ENCODE assay signal across 8 cellular contexts in the genomic region with DNA sequence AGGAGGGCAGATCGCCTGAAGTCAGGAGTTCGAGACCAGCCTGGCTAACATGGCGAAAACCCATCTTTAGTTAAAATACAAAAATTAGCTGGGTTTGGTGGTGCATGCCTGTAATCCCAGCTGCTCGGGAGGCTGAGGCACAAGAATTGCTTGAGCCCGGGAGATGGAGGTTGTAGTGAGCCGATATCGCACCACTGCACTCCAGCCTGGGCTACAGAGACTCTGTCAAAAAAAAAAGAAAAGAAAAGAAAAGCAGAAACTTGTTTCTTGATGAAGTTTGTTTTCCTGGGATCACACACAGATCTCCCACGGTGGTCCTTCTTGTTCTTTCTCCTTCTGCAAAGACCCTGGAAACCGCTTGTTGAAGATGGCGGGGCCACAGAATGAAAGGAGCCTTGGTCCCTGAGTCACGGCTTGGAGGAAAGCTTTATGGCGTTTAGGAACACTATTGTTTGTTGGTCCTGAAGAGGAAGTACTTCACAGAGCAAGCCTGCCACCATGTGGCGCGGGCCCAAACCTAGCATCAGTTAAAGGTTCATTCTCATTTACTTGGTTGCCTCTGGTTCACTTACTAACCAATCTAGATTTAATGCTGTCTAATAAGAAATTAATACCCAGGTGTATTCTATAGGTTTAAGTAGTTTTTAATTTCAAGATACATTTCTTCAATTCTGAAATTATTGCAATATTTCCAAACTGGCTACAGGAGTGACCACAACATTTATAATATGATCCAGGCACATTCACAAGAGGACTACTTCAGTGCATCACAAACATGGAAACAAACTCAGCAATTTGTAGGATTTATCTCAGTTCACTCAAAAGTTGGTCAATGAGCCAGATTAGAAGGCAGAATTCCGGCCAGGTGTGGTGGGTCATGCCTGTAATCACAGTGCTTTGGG. TPM values are rescaled to one million over a fixed set of nuclear protein-coding genes. Genes with fewer than 3 reads are reported as not detected.
DNase-seq lines count a peak whose midpoint lies in the region; ATAC-seq and TF ChIP-seq lines count a peak whose summit lies in the region.

No MANE protein-coding gene starts in this region.

- H3K27me3 Mint-ChIP-seq in activated T-cell treated with anti-CD3 and anti-CD28 coated beads, Interleukin-2, amount 50 U/mL, for 24 hours: no peaks in the 10 kb centered on the region
- no peaks in the 10 kb centered on the region for H3K27me3 Mint-ChIP-seq in naive thymus-derived CD8-positive, alpha-beta T cell

- H3K9me3 Mint-ChIP-seq in activated T-cell treated with anti-CD3 and anti-CD28 coated beads, Interleukin-2, amount 50 U/mL, for 24 hours: peaks cover under 1% of the 10 kb centered on the region
- H3K9me3 Mint-ChIP-seq in naive thymus-derived CD8-positive, alpha-beta T cell: peaks cover 0 to 8% (median under 1%) of the 10 kb centered on the region in 9 donors

- no peaks in the 10 kb centered on the region for H3K36me3 ChIP-seq in Panc1 (ENCODE audit: control insufficient read depth, insufficient read depth, low read length)
- no peaks in the 10 kb centered on the region for H3K36me3 ChIP-seq in esophagus muscularis mucosa

- TF ChIP-seq CTCF in Panc1 (IDR thresholded peaks at IDR 0.05): peak; percentile 81
- peak; percentile 74 to 82 (median 76) for TF ChIP-seq CTCF in esophagus muscularis mucosa (IDR thresholded peaks at IDR 0.05)

- peak overlapping the region; percentile 89 for H3K27ac Mint-ChIP-seq in activated T-cell treated with anti-CD3 and anti-CD28 coated beads, Interleukin-2, amount 50 U/mL, for 24 hours
- peak overlapping the region in 9 of 10 donors; percentile 34 to 90 (median 83) for H3K27ac Mint-ChIP-seq in naive thymus-derived CD8-positive, alpha-beta T cell

- H3K9me3 ChIP-seq in Panc1 (ENCODE audit: control insufficient read depth, insufficient read depth, low read depth, low read length) (no peaks in the 10 kb centered on the region), esophagus muscularis mucosa (no peaks in the 10 kb centered on the region)

- peaks cover 3% of the 10 kb centered on the region; the same call in 1 of the 2 replicates for H3K4me1 ChIP-seq in Panc1 (ENCODE audit: control insufficient read depth, insufficient read depth, low read length)
- peaks cover 0 to 9% (median 0%) of the 10 kb centered on the region in 4 donors for H3K4me1 ChIP-seq in esophagus muscularis mucosa

- no peak for TF ChIP-seq POLR2A in esophagus muscularis mucosa (IDR thresholded peaks at IDR 0.05; ENCODE audit: low read depth)

- 33% methylated on average over 15 of the region's 15 CpGs for WGBS in esophagus muscularis mucosa

- in situ Hi-C loops in Panc1 (cut with HindIII; ENCODE audit: low pct_unique_long_range_greater_than_20kb, low sequenced_read_pairs): no loop called here

- DNase-seq in DMS79 (lab: John Stamatoyannopoulos, UW): peak; percentile 68
- peak; percentile 96 to 97 for DNase-seq in Kasumi-1 (lab: John Stamatoyannopoulos, UW)
- DNase-seq in Panc1 (ENCODE audit: low read depth, low spot score): peak; percentile 63
- DNase-seq in activated T-cell treated with anti-CD3 and anti-CD28 coated beads, Interleukin-2, amount 50 U/mL, for 24 hours: peak; percentile 84
- peak; percentile 95 for DNase-seq in esophagus muscularis mucosa (ENCODE audit: extremely low spot score)
- DNase-seq in naive thymus-derived CD8-positive, alpha-beta T cell: peak; percentile 59 to 87 (median 69)
- DNase-seq in stimulated activated CD8-positive, alpha-beta memory T cell treated with anti-CD3 and anti-CD28 coated beads, Interleukin-7, amount 100 ng/mL, for 48 hours (ENCODE audit: extremely low read depth in 1 of 2, low read depth in 1 of 2): peak; percentile 37 to 71

- no peaks in the 10 kb centered on the region for H3K36me3 Mint-ChIP-seq in activated T-cell treated with anti-CD3 and anti-CD28 coated beads, Interleukin-2, amount 50 U/mL, for 24 hours (ENCODE audit: low read depth)
- H3K36me3 Mint-ChIP-seq in naive thymus-derived CD8-positive, alpha-beta T cell: peaks cover 0 to 8% (median 6%) of the 10 kb centered on the region in 3 donors

- H3K4me1 Mint-ChIP-seq in activated T-cell treated with anti-CD3 and anti-CD28 coated beads, Interleukin-2, amount 50 U/mL, for 24 hours (ENCODE audit: low read depth): peaks cover 2% of the 10 kb centered on the region
- H3K4me1 Mint-ChIP-seq in naive thymus-derived CD8-positive, alpha-beta T cell: peaks cover 3 to 32% (median 5%) of the 10 kb centered on the region in 4 donors

- intact Hi-C loops in Panc1 (cut with micrococcal nuclease; ENCODE audit: unreplicated experiment): loop anchor here (1.0 to 10.0 kb wide), 2 partner anchors 162 to 306 kb away; a partner anchor contains a TSS
- intact Hi-C loops in esophagus muscularis mucosa (cut with DNase I): loop anchor here (5.0 to 10.0 kb wide), 2 partner anchors 162 to 305 kb away; a partner anchor contains a TSS

- H3K27me3 ChIP-seq in Panc1 (ENCODE audit: control insufficient read depth, insufficient read depth, low read length) (no peaks in the 10 kb centered on the region), esophagus muscularis mucosa (no peaks in the 10 kb centered on the region)

- no peak for TF ChIP-seq EP300 in esophagus muscularis mucosa (IDR thresholded peaks at IDR 0.05)

- POLR2A ChIA-PET in Panc1 (lab: Charles Lee): interaction anchor here (0.6 kb wide), 1 partner anchor 496 kb away, joined by 4 read pairs; no protein-coding TSS in a partner anchor
- POLR2A ChIA-PET in naive thymus-derived CD8-positive, alpha-beta T cell (lab: Charles Lee): interaction anchor here (0.5 to 1.5 kb wide), 3 partner anchors 21 to 311 kb away, joined by 3 to 6 read pairs (median 3); no protein-coding TSS in a partner anchor

- H3K4me3 ChIP-seq in Panc1 (ENCODE audit: low read depth in 2 of 2, low read length in 2 of 2): peak overlapping the region; percentile 26 to 51
- H3K4me3 ChIP-seq in esophagus muscularis mucosa: peak overlapping the region; percentile 32 to 48 (median 38)

- peak overlapping the region; percentile 73 for H3K4me3 Mint-ChIP-seq in activated T-cell treated with anti-CD3 and anti-CD28 coated beads, Interleukin-2, amount 50 U/mL, for 24 hours
- peak overlapping the region; percentile 78 to 92 (median 88) for H3K4me3 Mint-ChIP-seq in naive thymus-derived CD8-positive, alpha-beta T cell

- CTCF ChIA-PET in Panc1 (lab: Charles Lee): no interaction called here

- no TSS peak for BruUV-seq in Panc1 (replicated peaks; lab: Mats Ljungman, UMichigan)

- H3K27ac ChIP-seq in Panc1 (ENCODE audit: low read length) (peak overlapping the region; percentile 52), esophagus muscularis mucosa (replicated peaks in 1 of 4) (peak overlapping the region in 1 of 4 donors; percentile 34)

- ATAC-seq in GM21825 (IDR thresholded peaks at IDR 0.05; ENCODE audit: unreplicated experiment): peak; percentile 91
- ATAC-seq in Panc1: peak; percentile 99
- peak; percentile 99 to 100 for ATAC-seq in naive thymus-derived CD8-positive, alpha-beta T cell

RNA-seq across cellular contexts. Expression of a gene that starts 21.3 kb away (rescaled TPM):
- total RNA-seq in Panc1 (2021; ENCODE audit: unreplicated experiment) (not detected), esophagus muscularis mucosa (under 1 TPM; 0.13 to 0.83 (median 0.35) TPM)
- polyA plus RNA-seq in Panc1 (2012; ENCODE audit: insufficient read length): 0.10 TPM
- 1 to 10 TPM; 1.7 TPM for total RNA-seq in naive thymus-derived CD8-positive, alpha-beta T cell
- polyA plus RNA-seq in naive thymus-derived CD8-positive, alpha-beta T cell: under 1 TPM; 0.15 to 0.68 (median 0.16) TPM

RNA-seq across cellular contexts. Expression of a gene that starts 21.6 kb away (rescaled TPM):
- total RNA-seq in Panc1 (2021; ENCODE audit: unreplicated experiment) (14.8 TPM), esophagus muscularis mucosa (10 to 100 TPM; 11.1 to 14.7 (median 12.3) TPM)
- polyA plus RNA-seq in Panc1 (2012; ENCODE audit: insufficient read length): 12.2 TPM
- 10 to 100 TPM; 23.4 to 27.0 TPM for total RNA-seq in naive thymus-derived CD8-positive, alpha-beta T cell
- 1 to 10 TPM; 6.7 to 8.4 (median 7.9) TPM for polyA plus RNA-seq in naive thymus-derived CD8-positive, alpha-beta T cell
